8 cellular contexts compared by ENCODE assay signal in the genomic region with DNA sequence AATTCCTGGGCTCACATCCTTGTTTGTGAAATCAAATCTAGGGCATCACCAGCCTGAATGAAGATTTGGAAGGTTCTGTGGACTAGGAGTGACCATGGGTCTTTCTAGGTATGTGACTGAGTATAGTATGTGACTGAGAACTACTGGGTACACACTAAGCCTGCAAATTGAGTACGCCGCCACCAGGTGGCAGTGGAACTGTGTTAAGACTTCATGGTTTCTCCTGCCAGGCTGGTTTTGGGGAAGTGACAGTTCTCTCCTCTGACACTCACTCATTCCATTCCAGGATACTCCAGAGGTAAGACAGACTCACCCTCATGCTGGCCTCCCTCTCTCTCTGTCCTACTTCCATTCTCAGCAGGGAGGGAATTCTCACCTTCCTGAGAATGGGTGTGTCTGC.
DNase-seq lines count a peak whose midpoint lies in the region; ATAC-seq and TF ChIP-seq lines count a peak whose summit lies in the region.
"Not testable (repeated sequence)": the region's sequence is repeated elsewhere in the genome, so short reads cannot be mapped to it uniquely, and the experiment has no call there.

No MANE protein-coding gene starts in this region.

- not testable (repeated sequence) for H3K4me3 Mint-ChIP-seq in neural progenitor cell

- H3K4me3 ChIP-seq in NT2/D1 (ENCODE audit: insufficient read length, low read depth); neural progenitor cell: not testable (repeated sequence)

- not testable (repeated sequence) for H4K20me1 ChIP-seq in neural progenitor cell (ENCODE audit: low read depth)

- not testable (repeated sequence) for H3K27ac ChIP-seq in VCaP, neural progenitor cell

- TF ChIP-seq CTCF in VCaP (conservative IDR thresholded peaks at IDR 0.05) (peak; percentile 31), neural progenitor cell (IDR thresholded peaks at IDR 0.05) (peak; percentile 60)

- H3K4me1 Mint-ChIP-seq in neural progenitor cell: not testable (repeated sequence)

- not testable (repeated sequence) for H3K9me3 Mint-ChIP-seq in neural progenitor cell

- not testable (repeated sequence) for H3F3A ChIP-seq in neural progenitor cell (ENCODE audit: low read depth)

- not testable (repeated sequence) for H3K79me2 ChIP-seq in neural progenitor cell (ENCODE audit: low read depth)

- not testable (repeated sequence) for H2AFZ ChIP-seq in neural progenitor cell (replicated peaks)

- not testable (repeated sequence) for H3K36me3 ChIP-seq in NT2/D1 (ENCODE audit: insufficient read depth, insufficient read length, low read length); neural progenitor cell

- H3K27ac Mint-ChIP-seq in neural progenitor cell: not testable (repeated sequence)

- H3K9me3 ChIP-seq in NT2/D1 (ENCODE audit: insufficient read depth, low read length): peaks cover 27% of the 10 kb centered on the region; the same call in 1 of the 2 replicates
- H3K9me3 ChIP-seq in neural progenitor cell (ENCODE audit: low read depth): not testable (repeated sequence)

- H3K4me2 ChIP-seq in neural progenitor cell: not testable (repeated sequence)

- ATAC-seq in stimulated activated naive CD8-positive, alpha-beta T cell treated with anti-CD3 and anti-CD28 coated beads, Interleukin-15, Interleukin-2, amounts not matched to agents 100 U/mL and 50 U/mL, for 24 hours: peak; percentile 73

- not testable (repeated sequence) for H3K27me3 ChIP-seq in NT2/D1 (ENCODE audit: insufficient read depth, insufficient read length); neural progenitor cell

- DNase-seq in GDM1 (lab: John Stamatoyannopoulos, UW): peak; percentile 11
- peak; percentile 36 for DNase-seq in KG1 (lab: John Stamatoyannopoulos, UW)
- DNase-seq in NT2/D1 (ENCODE audit: low read depth, low spot score): peak; percentile 57
- DNase-seq in amniotic epithelial cell (ENCODE audit: low read depth): peak; percentile 8
- peak; percentile 37 for DNase-seq in germinal center (ENCODE audit: low spot score)
- peak; percentile 56 for DNase-seq in neural progenitor cell (ENCODE audit: low spot score)
- DNase-seq in stimulated activated naive CD8-positive, alpha-beta T cell treated with anti-CD3 and anti-CD28 coated beads, Interleukin-15, Interleukin-2, amounts not matched to agents 100 U/mL and 50 U/mL, for 24 hours: peak; percentile 64

- not testable (repeated sequence) for H3K36me3 Mint-ChIP-seq in neural progenitor cell

- H3K27me3 Mint-ChIP-seq in neural progenitor cell (ENCODE audit: insufficient read depth, low read depth): not testable (repeated sequence)

- H3K9ac ChIP-seq in NT2/D1 (ENCODE audit: insufficient read length, low read depth); neural progenitor cell: not testable (repeated sequence)

- H3K4me1 ChIP-seq in NT2/D1 (ENCODE audit: insufficient read depth, insufficient read length); neural progenitor cell: not testable (repeated sequence)

Comparison
In these comparisons a context has a peak if more than half of its experiments do, and no peak if none do; other contexts are left out.
1. DNase-seq: peak in every context shown above with its lines; median percentile 64 in stimulated activated naive CD8-positive, alpha-beta T cell treated with anti-CD3 and anti-CD28 coated beads, Interleukin-15, Interleukin-2, amounts not matched to agents 100 U/mL and 50 U/mL, for 24 hours; 57 in NT2/D1; 56 in neural progenitor cell; 37 in germinal center; 36 in KG1; 11 in GDM1; 8 in amniotic epithelial cell.